9 cellular contexts compared by ENCODE assay signal in the genomic region with DNA sequence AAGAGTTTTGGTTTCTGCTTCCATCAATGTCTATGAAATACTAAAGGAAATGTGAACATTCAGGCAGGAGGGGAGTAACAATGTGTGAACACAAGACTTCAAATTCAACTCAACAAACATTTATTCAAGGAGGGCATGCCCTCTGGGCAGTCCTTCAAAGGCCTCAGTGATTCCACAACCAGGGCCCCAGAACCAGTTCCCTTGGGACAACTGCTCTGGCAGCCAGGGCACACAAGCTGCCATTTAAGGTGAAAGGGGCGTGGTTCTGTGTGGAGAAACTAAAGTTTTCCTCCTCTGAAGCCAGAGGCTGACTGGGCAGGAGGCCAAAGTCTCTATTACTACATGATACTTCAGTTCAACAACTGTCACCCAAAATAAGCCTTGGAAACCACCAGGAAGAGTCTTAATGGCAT. TPM values are rescaled to one million over a fixed set of nuclear protein-coding genes. Genes with fewer than 3 reads are reported as not detected.
A peak's percentile ranks its signal among the peaks of the same experiment; 100 is the strongest.
DNase-seq lines count a peak whose midpoint lies in the region; ATAC-seq, FAIRE-seq and TF ChIP-seq lines count a peak whose summit lies in the region.
"Had no signal": no experiment of that assay in that cellular context is flagged by ENCODE, and none has a peak within 500 bp of the region (broad histone marks: within the 10 kb centered on the region; RNA-seq: fewer than 3 reads in every experiment).

No MANE protein-coding gene starts in this region.

- H3K14ac ChIP-seq in trophoblast cell (ENCODE audit: low read length) = no peak overlapping the region

- no peak overlapping the region for H3K4ac ChIP-seq in trophoblast cell (ENCODE audit: low read depth, low read length)

- no peak overlapping the region for H4K91ac ChIP-seq in trophoblast cell (ENCODE audit: low read depth, low read length)

- no peaks in the 10 kb centered on the region for H3K9me2 ChIP-seq in Karpas-422 (replicated peaks; ENCODE audit: insufficient read depth, low read length)

- H2BK12ac ChIP-seq in trophoblast cell (ENCODE audit: low read length) = no peak overlapping the region

- H3K18ac ChIP-seq in trophoblast cell (ENCODE audit: low read length) = no peak overlapping the region

- no peak overlapping the region for H2BK120ac ChIP-seq in trophoblast cell (ENCODE audit: insufficient read depth, low read length, poor library complexity)

- peaks cover 3% of the 10 kb centered on the region; the same call in 1 of the 2 replicates for H4K20me1 ChIP-seq in Karpas-422 (ENCODE audit: insufficient read depth, low read depth, low read length)

- no peak overlapping the region for H3K9ac ChIP-seq in Karpas-422 (ENCODE audit: low read length)
- H3K9ac ChIP-seq in trophoblast cell (ENCODE audit: low read length) = no peak overlapping the region

- FAIRE-seq in bronchial epithelial cell (lab: Jason Lieb, UNC) = no peak

- no peak overlapping the region for H4K8ac ChIP-seq in trophoblast cell (ENCODE audit: low read depth, low read length)

- H3K27ac ChIP-seq in Karpas-422 (ENCODE audit: low read length) (no peak overlapping the region), trophoblast cell (ENCODE audit: low read depth, low read length) (no peak overlapping the region)
- H3K27ac ChIP-seq: cardiac muscle cell had no signal

- peaks cover 90% of the 10 kb centered on the region for H3K79me2 ChIP-seq in Karpas-422 (ENCODE audit: low read length)
- peaks cover 3% of the 10 kb centered on the region for H3K79me2 ChIP-seq in trophoblast cell (ENCODE audit: control insufficient read depth, insufficient read depth, low read length, poor library complexity)

- H3K4me3 ChIP-seq in LNCaP clone FGC (ENCODE audit: low read depth, low read length) (0 out of 2 replicates have a peak overlapping the region, but pooled peaks have one; percentile 11), bronchial epithelial cell (ENCODE audit: low read depth, low read length) (no peak overlapping the region), mucosa of descending colon (no peak overlapping the region), Karpas-422 (ENCODE audit: low read length) (no peak overlapping the region), trophoblast cell (ENCODE audit: low read depth, low read length) (no peak overlapping the region)
- H3K4me3 ChIP-seq: cardiac muscle cell had no signal

- H2AK5ac ChIP-seq in trophoblast cell (ENCODE audit: low read length) = no peak overlapping the region

- ATAC-seq in mucosa of descending colon (peak; percentile 52), GM18870 (IDR thresholded peaks at IDR 0.05; ENCODE audit: unreplicated experiment) (no peak)

- peaks cover 10% of the 10 kb centered on the region for H3K79me1 ChIP-seq in trophoblast cell (ENCODE audit: low read length)

- no peak overlapping the region for H3K23ac ChIP-seq in trophoblast cell (ENCODE audit: low read length)

- WGBS in trophoblast cell (ENCODE audit: extremely low coverage, insufficient coverage, insufficient read length) = no CpG with 5 or more reads among the region's 1 CpG

- no peak overlapping the region for H2BK5ac ChIP-seq in trophoblast cell (ENCODE audit: low read depth, low read length, poor library complexity)

- no peak overlapping the region for H4K12ac ChIP-seq in trophoblast cell (ENCODE audit: low read depth, low read length)

- intact Hi-C loops in mucosa of descending colon (cut with DNase I, micrococcal nuclease) = no loop called here

- H3K36me3 ChIP-seq in bronchial epithelial cell (ENCODE audit: control insufficient read depth, insufficient read depth, low read length) (peaks cover 3% of the 10 kb centered on the region), mucosa of descending colon (ENCODE audit: low read depth) (peaks cover 4% of the 10 kb centered on the region), Karpas-422 (ENCODE audit: insufficient read depth, low read length) (peaks cover 17% of the 10 kb centered on the region; the same call in 1 of the 2 replicates), trophoblast cell (ENCODE audit: control insufficient read depth in 1 of 2, insufficient read depth in 2 of 2, low read length in 2 of 2) (peaks cover 5 to 9% of the 10 kb centered on the region in 2 experiments)

- TF ChIP-seq CTCF in LNCaP clone FGC (IDR thresholded peaks at IDR 0.05; ENCODE audit: control insufficient read depth, extremely low read depth, insufficient read depth) = no peak
- TF ChIP-seq CTCF in bronchial epithelial cell (IDR thresholded peaks at IDR 0.05; ENCODE audit: insufficient read depth, low read length, severe bottlenecking) = no peak
- no peak for TF ChIP-seq CTCF in mucosa of descending colon (IDR thresholded peaks at IDR 0.05)

- no peaks in the 10 kb centered on the region for H3K9me3 ChIP-seq in mucosa of descending colon
- H3K9me3 ChIP-seq in Karpas-422 (ENCODE audit: low read length) = no peaks in the 10 kb centered on the region
- H3K9me3 ChIP-seq in trophoblast cell (ENCODE audit: insufficient read depth, low read depth, low read length) = no peaks in the 10 kb centered on the region

- H3K4me1 ChIP-seq in mucosa of descending colon (ENCODE audit: low read depth) (peaks cover 25% of the 10 kb centered on the region), Karpas-422 (ENCODE audit: low read length) (peaks cover 25% of the 10 kb centered on the region), trophoblast cell (ENCODE audit: control insufficient read depth in 1 of 2, insufficient read depth in 2 of 2, low read length in 2 of 2) (no peaks in the 10 kb centered on the region)

- H3K4me2 ChIP-seq in Karpas-422 (ENCODE audit: low read depth, low read length, poor library complexity, severe bottlenecking) = no peak overlapping the region
- no peak overlapping the region for H3K4me2 ChIP-seq in trophoblast cell (ENCODE audit: low read length)

- no peak overlapping the region for H2AFZ ChIP-seq in Karpas-422 (ENCODE audit: low read length)
- no peak overlapping the region for H2AFZ ChIP-seq in trophoblast cell (ENCODE audit: insufficient read depth, low read length, poor library complexity)

- H3K27me3 ChIP-seq in bronchial epithelial cell (ENCODE audit: control insufficient read depth, insufficient read depth, low read length) (no peaks in the 10 kb centered on the region), Karpas-422 (ENCODE audit: low read length) (no peaks in the 10 kb centered on the region), trophoblast cell (ENCODE audit: insufficient read depth, low read length) (no peaks in the 10 kb centered on the region)
- H3K27me3 ChIP-seq: cardiac muscle cell had no signal

- DNase-seq in AML-193 (lab: John Stamatoyannopoulos, UW) (peak; percentile 9 to 21), LNCaP clone FGC (ENCODE audit: low read depth) (peak; percentile 92), bronchial epithelial cell (ENCODE audit: low read depth) (peak; percentile 42), mucosa of descending colon (peak; percentile 54 to 85 (median 61)), Karpas-422 (no peak), trophoblast cell (no peak), retina (no peak)

RNA-seq across cellular contexts. Expression of a gene that starts 3.2 kb away (rescaled TPM):
- 8.4 and 9.5 TPM in 2 replicates for total RNA-seq in bronchial epithelial cell
- 10 to 100 TPM; 15.6 to 21.5 (median 17.2) TPM for total RNA-seq in mucosa of descending colon
- 8.5 and 14.5 TPM in 2 replicates for total RNA-seq in Karpas-422 (2014; rRNA removed; shearing (Covaris generic); ENCODE audit: low replicate concordance)
- 13.9 and 15.2 TPM in 2 replicates for polyA plus RNA-seq in trophoblast cell (2013)

RNA-seq across cellular contexts. Expression of a gene that starts 3.2 kb away (rescaled TPM):
- total RNA-seq in bronchial epithelial cell = 30.7 and 52.7 TPM in 2 replicates
- 10 to 100 TPM; 46.5 to 65.2 (median 62.4) TPM for total RNA-seq in mucosa of descending colon
- 36.3 and 67.3 TPM in 2 replicates for total RNA-seq in Karpas-422 (2014; rRNA removed; shearing (Covaris generic); ENCODE audit: low replicate concordance)
- 27.8 and 29.1 TPM in 2 replicates for polyA plus RNA-seq in trophoblast cell (2013)

RNA-seq across cellular contexts. Expression of a gene that starts 32.7 kb away (rescaled TPM):
- 0.13 and 0.26 TPM in 2 replicates for total RNA-seq in bronchial epithelial cell
- total RNA-seq in mucosa of descending colon = 1 to 10 TPM; 2.0 to 5.1 (median 2.3) TPM
- not detected in 2 replicates for total RNA-seq in Karpas-422 (2014; rRNA removed; shearing (Covaris generic); ENCODE audit: low replicate concordance)
- 0.04 and 0.07 TPM in 2 replicates for polyA plus RNA-seq in trophoblast cell (2013)
- polyA plus RNA-seq: cardiac muscle cell had no signal

Comparison
In these comparisons a context has a peak if more than half of its experiments do, and no peak if none do; other contexts are left out.
1. DNase-seq: peak in AML-193 (2 of 2), LNCaP clone FGC (single experiment), bronchial epithelial cell (single experiment) and mucosa of descending colon (3 of 3); none in Karpas-422 (single experiment), trophoblast cell (0 of 2) and retina (single experiment).